8 cellular contexts compared by ENCODE assay signal in genomic region chr16:81447383-81448101, GRCh38. TPM values are rescaled to one million over a fixed set of nuclear protein-coding genes. Genes with fewer than 3 reads are reported as not detected.
DNase-seq lines count a peak whose midpoint lies in the region; ATAC-seq and TF ChIP-seq lines count a peak whose summit lies in the region.

No MANE protein-coding gene starts in this region.

- no peak for ATAC-seq in heart right ventricle
- ATAC-seq in Right ventricle myocardium superior (ENCODE audit: poor library complexity), result no peak
- peak; percentile 42 for ATAC-seq in left lung
- ATAC-seq in upper lobe of right lung, result peak; percentile 50
- no peak for ATAC-seq in HG03196 (IDR thresholded peaks at IDR 0.05; ENCODE audit: unreplicated experiment)

- H3K27ac ChIP-seq in heart right ventricle (peak overlapping the region in 6 of 10 donors; percentile 35 to 98 (median 92)), ascending aorta (peak overlapping the region; percentile 33 to 40), left lung (peak overlapping the region; percentile 94 to 96), upper lobe of right lung (peak overlapping the region; percentile 83)

- H3K36me3 ChIP-seq in heart right ventricle, result no peaks in the 10 kb centered on the region
- no peaks in the 10 kb centered on the region for H3K36me3 ChIP-seq in ascending aorta
- H3K36me3 ChIP-seq in left lung, result no peaks in the 10 kb centered on the region
- no peaks in the 10 kb centered on the region for H3K36me3 ChIP-seq in upper lobe of right lung

- peak in 1 of 9 donors; percentile 7 for TF ChIP-seq CTCF in heart right ventricle (IDR thresholded peaks at IDR 0.05)
- TF ChIP-seq CTCF in ascending aorta (IDR thresholded peaks at IDR 0.05), result no peak
- no peak for TF ChIP-seq CTCF in left lung (IDR thresholded peaks at IDR 0.05)
- no peak for TF ChIP-seq CTCF in upper lobe of right lung (IDR thresholded peaks at IDR 0.05)

- intact Hi-C loops in heart right ventricle (cut with DNase I), result loop anchor here in 5 of 10 donors (5.0 to 10.0 kb wide), 5 partner anchors 35 to 167 kb away; no protein-coding TSS in a partner anchor
- intact Hi-C loops in Right ventricle myocardium superior (cut with DNase I), result no loop called here
- intact Hi-C loops in ascending aorta (cut with DNase I), result loop anchor here (5.0 to 10.0 kb wide), 3 partner anchors 165 to 513 kb away; partner anchors contain the start of genes CENPN and CMC2
- intact Hi-C loops in left lung (cut with DNase I), result no loop called here
- intact Hi-C loops in upper lobe of right lung (cut with DNase I), result no loop called here

- peaks cover 7 to 72% (median 48%) of the 10 kb centered on the region in 9 donors for H3K4me1 ChIP-seq in heart right ventricle
- H3K4me1 ChIP-seq in ascending aorta, result peaks cover 0 to 4% of the 10 kb centered on the region in 2 donors
- H3K4me1 ChIP-seq in left lung, result peaks cover 23 to 69% of the 10 kb centered on the region in 2 donors
- H3K4me1 ChIP-seq in upper lobe of right lung, result peaks cover 39% of the 10 kb centered on the region

- H3K27me3 ChIP-seq in heart right ventricle (no peaks in the 10 kb centered on the region), ascending aorta (no peaks in the 10 kb centered on the region), left lung (no peaks in the 10 kb centered on the region), upper lobe of right lung (no peaks in the 10 kb centered on the region)

- H3K4me3 ChIP-seq in heart right ventricle (peak overlapping the region in 9 of 10 donors; percentile 0 to 91 (median 79)), ascending aorta (peak overlapping the region; percentile 27 to 66), left lung (peak overlapping the region; percentile 69 to 90), upper lobe of right lung (peak overlapping the region; percentile 82)

- H3K9me3 ChIP-seq in heart right ventricle (no peaks in the 10 kb centered on the region), ascending aorta (no peaks in the 10 kb centered on the region), left lung (no peaks in the 10 kb centered on the region), upper lobe of right lung (no peaks in the 10 kb centered on the region)

- no peak for DNase-seq in heart right ventricle
- DNase-seq in Right ventricle myocardium superior, result no peak
- no peak for DNase-seq in ascending aorta (ENCODE audit: low spot score in 2 of 2)
- no peak for DNase-seq in left lung
- DNase-seq in upper lobe of right lung, result peak; percentile 79
- DNase-seq in mucosa of gallbladder (ENCODE audit: low spot score), result no peak
- no peak for DNase-seq in midbrain (lab: John Stamatoyannopoulos, UW)

- WGBS in heart right ventricle, 2 donors, result 63 to 66% methylated on average over 17 of the region's 17 CpGs

RNA-seq across cellular contexts. Expression of gene CMIP, which starts 2.9 kb away (rescaled TPM):
- 10 to 100 TPM in 9 of 10 donors, 1 to 10 TPM in 1; 8.8 to 32.8 (median 14.0) TPM for total RNA-seq in heart right ventricle
- 1 to 10 TPM; 5.4 to 7.2 TPM for polyA plus RNA-seq in heart right ventricle
- 11.1 TPM for total RNA-seq in Right ventricle myocardium superior
- 110 TPM for total RNA-seq in ascending aorta
- total RNA-seq in left lung, result 10 to 100 TPM; 50.8 to 55.8 TPM
- total RNA-seq in upper lobe of right lung, result 73.8 TPM
- 95.5 TPM for total RNA-seq in mucosa of gallbladder

Comparison
In these comparisons a context has a peak if more than half of its experiments do, and no peak if none do; other contexts are left out.
1. ATAC-seq: peak in left lung (single experiment) and upper lobe of right lung (single experiment); none in heart right ventricle (0 of 8), Right ventricle myocardium superior (single experiment) and HG03196 (single experiment).
2. H3K27ac ChIP-seq: peak in every context shown above with its lines; median percentile 95 in left lung; 92 in heart right ventricle; 83 in upper lobe of right lung; 36 in ascending aorta.
3. Peak in every context shown above with its lines, with median percentiles within 50 percentile points of each other: H3K4me3 ChIP-seq.